ENCODE assay signal across 22 cellular contexts in the genomic region with DNA sequence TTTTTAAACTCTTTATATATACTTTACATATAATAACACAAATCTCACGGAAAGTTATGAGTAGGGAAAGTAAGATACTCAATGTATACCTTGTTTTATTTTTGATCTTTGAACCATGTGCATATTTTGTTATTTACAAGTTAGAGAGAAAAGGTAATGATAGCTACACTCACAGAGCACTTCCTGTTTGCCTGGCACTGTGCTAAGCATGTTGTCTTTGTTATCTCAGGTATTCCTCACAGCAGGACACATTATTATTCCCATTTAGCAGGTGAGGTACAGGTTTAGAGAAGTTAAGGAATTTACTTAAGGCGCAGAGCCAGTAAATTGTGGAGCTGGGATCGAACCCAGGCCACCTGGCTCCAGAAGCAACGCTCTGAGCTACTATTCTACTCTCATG. TPM values are rescaled to one million over a fixed set of nuclear protein-coding genes. Genes with fewer than 3 reads are reported as not detected.
"Had no signal": no experiment of that assay in that cellular context is flagged by ENCODE, and none has a peak within 500 bp of the region (broad histone marks: within the 10 kb centered on the region; RNA-seq: fewer than 3 reads in every experiment).

No MANE protein-coding gene starts in this region.

- H3K27me3 ChIP-seq: heart left ventricle, ovary, right atrium auricular region had no signal

- H3K4me1 ChIP-seq: heart left ventricle, right atrium auricular region had no signal

- H3K36me3 Mint-ChIP-seq: immature natural killer cell, natural killer cell had no signal

- H3K4me1 Mint-ChIP-seq: immature natural killer cell, natural killer cell, neural crest cell had no signal

- H3K9me3 ChIP-seq: heart left ventricle, ovary, right atrium auricular region had no signal

- FAIRE-seq: colon, frontal cortex, small intestine had no signal

- H3K4me3 ChIP-seq: heart left ventricle, ovary, right atrium auricular region had no signal

- H3K27ac ChIP-seq: heart left ventricle, ovary, right atrium auricular region had no signal

- DNase-seq: cerebellar nuclear complex; effector memory CD8-positive, alpha-beta T cell; heart left ventricle; hippocampal formation; immature natural killer cell; natural killer cell; nucleus accumbens; ovary; small intestine; stimulated activated CD4-positive, alpha-beta T cell treated with anti-CD3 and anti-CD28 coated beads, Interleukin-12 subunit alpha, Interleukin-12 subunit beta, amount 100 ng/mL, for 4 hours; stimulated activated naive CD4-positive, alpha-beta T cell; trophoblast cell had no signal

- H3K27me3 Mint-ChIP-seq: dendritic cell treated with granulocyte-macrophage colony-stimulating factor and Interleukin-4, amounts not matched to agents 40 ng/mL and 50 ng/mL, for 4 days had no signal

- H3K4me3 Mint-ChIP-seq: dendritic cell treated with granulocyte-macrophage colony-stimulating factor and Interleukin-4, amounts not matched to agents 40 ng/mL and 50 ng/mL, for 4 days; effector memory CD8-positive, alpha-beta T cell; immature natural killer cell; natural killer cell; neural crest cell had no signal

- H3K36me3 ChIP-seq: heart left ventricle, ovary, right atrium auricular region had no signal

- H3K27ac Mint-ChIP-seq: dendritic cell treated with granulocyte-macrophage colony-stimulating factor and Interleukin-4, amounts not matched to agents 40 ng/mL and 50 ng/mL, for 4 days; effector memory CD8-positive, alpha-beta T cell; immature natural killer cell; natural killer cell had no signal

- H3K9me3 Mint-ChIP-seq: dendritic cell treated with granulocyte-macrophage colony-stimulating factor and Interleukin-4, amounts not matched to agents 40 ng/mL and 50 ng/mL, for 4 days; natural killer cell had no signal

- ATAC-seq: effector memory CD8-positive, alpha-beta T cell; heart left ventricle; natural killer cell had no signal

RNA-seq across cellular contexts. Expression of gene C9, which starts 3.0 kb away (rescaled TPM):
- total RNA-seq: kidney epithelial cell, lower leg skin, myocyte, neural crest cell, right atrium auricular region, urinary bladder had no signal
- polyA plus RNA-seq: esophagus, immature natural killer cell, ovary, small intestine had no signal
